Comparison of ENCODE assay signal across 12 cellular contexts in the genomic region with DNA sequence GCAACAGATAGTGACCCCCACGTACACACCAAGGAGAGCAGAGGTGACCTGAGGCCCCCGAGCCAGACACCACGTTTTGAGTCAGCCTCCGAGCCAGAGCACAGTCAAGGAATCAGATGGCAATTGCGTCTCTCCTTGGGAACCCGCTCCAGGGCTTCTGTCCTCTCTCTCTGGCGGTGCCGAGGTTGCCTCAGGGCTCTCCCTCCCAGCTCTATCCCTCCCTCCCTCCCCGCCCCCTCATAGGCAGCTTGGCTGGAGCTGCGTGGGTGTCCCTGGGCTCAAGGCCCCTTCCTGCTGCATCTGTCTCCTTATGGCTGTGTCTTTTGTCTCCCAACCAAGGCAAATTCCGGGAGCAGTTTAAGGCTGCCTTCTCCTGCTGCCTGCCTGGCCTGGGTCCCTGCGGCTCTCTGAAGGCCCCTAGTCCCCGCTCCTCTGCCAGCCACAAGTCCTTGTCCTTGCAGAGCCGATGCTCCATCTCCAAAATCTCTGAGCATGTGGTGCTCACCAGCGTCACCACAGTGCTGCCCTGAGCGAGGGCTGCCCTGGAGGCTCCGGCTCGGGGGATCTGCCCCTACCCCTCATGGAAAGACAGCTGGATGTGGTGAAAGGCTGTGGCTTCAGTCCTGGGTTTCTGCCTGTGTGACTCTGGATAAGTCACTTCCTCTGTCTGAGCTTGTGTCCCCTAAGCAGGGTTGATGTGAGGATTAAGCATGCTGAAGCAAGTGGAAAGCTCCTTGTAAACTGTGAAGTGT. TPM values are rescaled to one million over a fixed set of nuclear protein-coding genes. Genes with fewer than 3 reads are reported as not detected.
A peak's percentile ranks its signal among the peaks of the same experiment; 100 is the strongest.
DNase-seq lines count a peak whose midpoint lies in the region; ATAC-seq, FAIRE-seq and TF ChIP-seq lines count a peak whose summit lies in the region.
"Had no signal": no experiment of that assay in that cellular context is flagged by ENCODE, and none has a peak within 500 bp of the region (broad histone marks: within the 10 kb centered on the region; RNA-seq: fewer than 3 reads in every experiment).

No MANE protein-coding gene starts in this region.

- no peak overlapping the region for H3K18ac ChIP-seq in mesenchymal stem cell (ENCODE audit: low read depth in 1 of 2, low read length in 2 of 2)

- no peak for DNase-seq in activated naive CD4-positive, alpha-beta T cell treated with anti-CD3 and anti-CD28 coated beads, Interleukin-2, amount 50 U/mL, for 72 hours (ENCODE audit: low spot score in 2 of 2)
- no peak for DNase-seq in activated naive CD4-positive, alpha-beta T cell treated with Interleukin-2 at 50 U/mL for 16 hours
- no peak for DNase-seq in bronchial epithelial cell (ENCODE audit: low read depth)
- peak; percentile 17 for DNase-seq in mesenchymal stem cell
- DNase-seq in type B pancreatic cell (ENCODE audit: extremely low spot score, unreplicated experiment): no peak
- no peak for DNase-seq in GM10266 (ENCODE audit: extremely low spot score)
- DNase-seq: activated CD8-positive, alpha-beta T cell treated with anti-CD3 and anti-CD28 coated beads, Interleukin-2, amount 10 ng/mL, durations not matched to agents 7 days and 5 days; dermis blood vessel endothelial cell; GOT3 had no signal

- H2BK12ac ChIP-seq in mesenchymal stem cell (ENCODE audit: low read length in 2 of 2): no peak overlapping the region

- no peak overlapping the region for H3K4me2 ChIP-seq in mesenchymal stem cell (ENCODE audit: low read length, poor library complexity, severe bottlenecking)

- H3K27me3 ChIP-seq in bronchial epithelial cell (ENCODE audit: control insufficient read depth, insufficient read depth, low read length) (no peaks in the 10 kb centered on the region), mesenchymal stem cell (ENCODE audit: control insufficient read depth in 1 of 2, insufficient read depth in 1 of 2, low read length in 2 of 2) (no peaks in the 10 kb centered on the region)

- no peak overlapping the region for H3K9ac ChIP-seq in mesenchymal stem cell (ENCODE audit: low read length)

- no peak overlapping the region for H3K14ac ChIP-seq in mesenchymal stem cell (ENCODE audit: low read length in 2 of 2)

- H3K4ac ChIP-seq in mesenchymal stem cell (ENCODE audit: low read depth in 1 of 2, low read length in 2 of 2): no peak overlapping the region

- H3K27ac ChIP-seq in mesenchymal stem cell (ENCODE audit: low read length, poor library complexity, severe bottlenecking): no peak overlapping the region

- no peak for ATAC-seq in activated naive CD4-positive, alpha-beta T cell treated with anti-CD3 and anti-CD28 coated beads, Interleukin-2, amount 50 U/mL, for 72 hours
- no peak for ATAC-seq in HG03442 (IDR thresholded peaks at IDR 0.05; ENCODE audit: unreplicated experiment)
- no peak for ATAC-seq in HG03354 (IDR thresholded peaks at IDR 0.05; ENCODE audit: poor library complexity, severe bottlenecking, unreplicated experiment)
- ATAC-seq: activated CD8-positive, alpha-beta T cell treated with anti-CD3 and anti-CD28 coated beads, Interleukin-2, amount 10 ng/mL, durations not matched to agents 7 days and 5 days had no signal

- no peak overlapping the region for H2BK5ac ChIP-seq in mesenchymal stem cell (ENCODE audit: low read depth, low read length, poor library complexity, severe bottlenecking)

- no peaks in the 10 kb centered on the region for H3K9me3 ChIP-seq in mesenchymal stem cell (ENCODE audit: control insufficient read depth, low read length)

- no peak overlapping the region for H2BK120ac ChIP-seq in mesenchymal stem cell (ENCODE audit: low read depth, low read length)

- peak; percentile 58 for FAIRE-seq in bronchial epithelial cell (lab: Jason Lieb, UNC)
- FAIRE-seq: GM12892 had no signal

- H3K23ac ChIP-seq in mesenchymal stem cell (ENCODE audit: low read length in 2 of 2): no peak overlapping the region

- no peak overlapping the region for H2BK15ac ChIP-seq in mesenchymal stem cell (ENCODE audit: low read depth, poor library complexity, severe bottlenecking)

- peaks cover 11% of the 10 kb centered on the region for H3K79me1 ChIP-seq in mesenchymal stem cell (replicated peaks; ENCODE audit: low read length, poor library complexity, severe bottlenecking)

- H3K36me3 Mint-ChIP-seq in activated naive CD4-positive, alpha-beta T cell treated with anti-CD3 and anti-CD28 coated beads, Interleukin-2, amount 50 U/mL, for 72 hours: no peaks in the 10 kb centered on the region
- peaks cover 4% of the 10 kb centered on the region for H3K36me3 Mint-ChIP-seq in type B pancreatic cell

- no peak overlapping the region for H2AFZ ChIP-seq in mesenchymal stem cell (ENCODE audit: low read depth, low read length)

- H3K4me3 Mint-ChIP-seq in type B pancreatic cell: no peak overlapping the region
- H3K4me3 Mint-ChIP-seq: activated CD8-positive, alpha-beta T cell treated with anti-CD3 and anti-CD28 coated beads, Interleukin-2, amount 10 ng/mL, durations not matched to agents 7 days and 5 days had no signal

- H3K36me3 ChIP-seq in bronchial epithelial cell (ENCODE audit: control insufficient read depth, insufficient read depth, low read length): peaks cover 16% of the 10 kb centered on the region
- peaks cover 38 to 57% of the 10 kb centered on the region in 2 experiments for H3K36me3 ChIP-seq in mesenchymal stem cell (ENCODE audit: control insufficient read depth in 1 of 2, insufficient read depth in 2 of 2, low read depth in 1 of 2, low read length in 2 of 2)

- TF ChIP-seq CTCF in bronchial epithelial cell (IDR thresholded peaks at IDR 0.05; ENCODE audit: insufficient read depth, low read length, severe bottlenecking): no peak
- no peak for TF ChIP-seq CTCF in type B pancreatic cell (conservative IDR thresholded peaks at IDR 0.05)
- TF ChIP-seq CTCF in GM10266 (IDR thresholded peaks at IDR 0.05; ENCODE audit: control insufficient read depth, insufficient read depth, low read depth, missing control alignments): no peak

- no peak overlapping the region for H2AK5ac ChIP-seq in mesenchymal stem cell (ENCODE audit: low read length, severe bottlenecking)

- no peak overlapping the region for H4K91ac ChIP-seq in mesenchymal stem cell (ENCODE audit: low read length)

- H3K4me1 ChIP-seq in mesenchymal stem cell (ENCODE audit: control insufficient read depth, insufficient read depth, low read depth, low read length): peaks cover 17% of the 10 kb centered on the region

- H3K4me1 Mint-ChIP-seq in type B pancreatic cell (ENCODE audit: unreplicated experiment): peaks cover 8% of the 10 kb centered on the region

- H3K27me3 Mint-ChIP-seq in type B pancreatic cell: no peaks in the 10 kb centered on the region

- H3K4me3 ChIP-seq in bronchial epithelial cell (ENCODE audit: low read depth, low read length): no peak overlapping the region
- H3K4me3 ChIP-seq in mesenchymal stem cell (ENCODE audit: insufficient read depth in 1 of 2, low read depth in 1 of 2, low read length in 2 of 2): no peak overlapping the region

- H3K9me3 Mint-ChIP-seq in activated naive CD4-positive, alpha-beta T cell treated with anti-CD3 and anti-CD28 coated beads, Interleukin-2, amount 50 U/mL, for 72 hours: no peaks in the 10 kb centered on the region
- no peaks in the 10 kb centered on the region for H3K9me3 Mint-ChIP-seq in type B pancreatic cell

- WGBS in mesenchymal stem cell: 77% methylated on average over 18 of the region's 18 CpGs

- H3K27ac Mint-ChIP-seq in activated naive CD4-positive, alpha-beta T cell treated with anti-CD3 and anti-CD28 coated beads, Interleukin-2, amount 50 U/mL, for 72 hours: peak overlapping the region; percentile 52 to 72
- H3K27ac Mint-ChIP-seq in type B pancreatic cell: peak overlapping the region; percentile 36
- H3K27ac Mint-ChIP-seq: activated CD8-positive, alpha-beta T cell treated with anti-CD3 and anti-CD28 coated beads, Interleukin-2, amount 10 ng/mL, durations not matched to agents 7 days and 5 days had no signal

- no peak overlapping the region for H4K8ac ChIP-seq in mesenchymal stem cell (ENCODE audit: low read length)

RNA-seq across cellular contexts. Expression of a gene that starts 9.1 kb away (rescaled TPM):
- total RNA-seq in activated naive CD4-positive, alpha-beta T cell treated with anti-CD3 and anti-CD28 coated beads, Interleukin-2, amount 50 U/mL, for 72 hours: not detected
- not detected in 2 replicates for total RNA-seq in bronchial epithelial cell
- not detected for polyA plus RNA-seq in mesenchymal stem cell (2013, experiment 1 of 2)
- not detected for polyA plus RNA-seq in mesenchymal stem cell (2013, experiment 2 of 2)
- total RNA-seq in type B pancreatic cell (ENCODE audit: low replicate concordance): not detected in 2 replicates
- total RNA-seq: activated CD8-positive, alpha-beta T cell treated with anti-CD3 and anti-CD28 coated beads, Interleukin-2, amount 10 ng/mL, durations not matched to agents 7 days and 5 days had no signal

RNA-seq across cellular contexts. Expression of a gene that starts 18.0 kb away (rescaled TPM):
- total RNA-seq in activated naive CD4-positive, alpha-beta T cell treated with anti-CD3 and anti-CD28 coated beads, Interleukin-2, amount 50 U/mL, for 72 hours: 10 to 100 TPM; 55.4 to 55.8 TPM
- total RNA-seq in bronchial epithelial cell (67.4 and 95.2 TPM in 2 replicates), type B pancreatic cell (ENCODE audit: low replicate concordance) (45.2 and 48.3 TPM in 2 replicates)
- polyA plus RNA-seq in mesenchymal stem cell (2013, experiment 1 of 2): 56.0 TPM
- 55.6 TPM for polyA plus RNA-seq in mesenchymal stem cell (2013, experiment 2 of 2)

RNA-seq across cellular contexts. Expression of a gene that starts 50.3 kb away (rescaled TPM):
- not detected for total RNA-seq in activated naive CD4-positive, alpha-beta T cell treated with anti-CD3 and anti-CD28 coated beads, Interleukin-2, amount 50 U/mL, for 72 hours
- total RNA-seq in bronchial epithelial cell (55.4 and 154 TPM in 2 replicates), type B pancreatic cell (ENCODE audit: low replicate concordance) (27.2 and 30.0 TPM in 2 replicates)
- polyA plus RNA-seq in mesenchymal stem cell (2013, experiment 1 of 2): 0.47 TPM
- 0.47 TPM for polyA plus RNA-seq in mesenchymal stem cell (2013, experiment 2 of 2)
- total RNA-seq: activated CD8-positive, alpha-beta T cell treated with anti-CD3 and anti-CD28 coated beads, Interleukin-2, amount 10 ng/mL, durations not matched to agents 7 days and 5 days had no signal

Comparison
In these comparisons a context has a peak if more than half of its experiments do, and no peak if none do; other contexts are left out.
1. RNA of a gene that starts 50.3 kb away (total RNA-seq): 55.4 to 154 TPM in bronchial epithelial cell and 27.2 to 30.0 TPM in type B pancreatic cell; not detected in activated naive CD4-positive, alpha-beta T cell treated with anti-CD3 and anti-CD28 coated beads, Interleukin-2, amount 50 U/mL, for 72 hours; every median in the first group is over 10 times any median in the second.